In genomic region chr19:18440936-18441803, GRCh38 we compare ENCODE assay signal across 2 cellular contexts.
TF ChIP-seq lines count a peak whose summit lies in the region.

No MANE protein-coding gene starts in this region.

TF ChIP-seq in HEK293, 187 proteins besides CTCF, POLR2A, EP300 and RAD21:
- 0 out of 2 replicates have a peak, but pooled peaks have one; percentile 7 for TF ChIP-seq GLIS2 (tag by site-specific recombination; IDR thresholded peaks at IDR 0.05)
- no peak for TF ChIP-seq ZNF248 (tag by site-specific recombination; IDR thresholded peaks at IDR 0.05)
- TF ChIP-seq HIC1 (tag by site-specific recombination; IDR thresholded peaks at IDR 0.05): 0 out of 2 replicates have a peak, but pooled peaks have one; percentile 24
- TF ChIP-seq ZNF16 (tag by site-specific recombination; IDR thresholded peaks at IDR 0.05; ENCODE audit: low read depth): peak; percentile 89
TF ChIP-seq in HEK293: peak in this region for 3.

TF ChIP-seq in K562, 482 proteins besides CTCF, POLR2A, EP300 and RAD21:
- TF ChIP-seq RFX5 (IDR thresholded peaks at IDR 0.05; ENCODE audit: low read depth, low read length): no peak
- no peak for TF ChIP-seq PATZ1 (CRISPR knock-in tag; IDR thresholded peaks at IDR 0.05; ENCODE audit: borderline replicate concordance)
- no peak for TF ChIP-seq STAT5A (IDR thresholded peaks at IDR 0.05; ENCODE audit: borderline replicate concordance, low read length)
- TF ChIP-seq MTA2 (IDR thresholded peaks at IDR 0.05; ENCODE audit: low read depth): no peak
- no peak for TF ChIP-seq ADNP (tag; IDR thresholded peaks at IDR 0.05)
- no peak for TF ChIP-seq SAP30 (IDR thresholded peaks at IDR 0.05; ENCODE audit: borderline replicate concordance, insufficient read depth, low read depth, low read length, poor library complexity, severe bottlenecking)
- TF ChIP-seq MBD1 (CRISPR knock-in tag; IDR thresholded peaks at IDR 0.05): no peak
- no peak for TF ChIP-seq ZNF780A (CRISPR knock-in tag; IDR thresholded peaks at IDR 0.05)
- TF ChIP-seq HMGXB4 (CRISPR knock-in tag; IDR thresholded peaks at IDR 0.05): no peak
- no peak for TF ChIP-seq GABPB2 (CRISPR knock-in tag; conservative IDR thresholded peaks at IDR 0.05)
- TF ChIP-seq ZFX (CRISPR knock-in tag; IDR thresholded peaks at IDR 0.05): no peak; the same call in 1 of the 2 replicates
- 0 out of 4 replicates have a peak, but pooled peaks of 1 of the 2 experiments have one; percentile 57 for TF ChIP-seq KDM1A (IDR thresholded peaks at IDR 0.05)
- peak; percentile 86 for TF ChIP-seq ZFP36 (IDR thresholded peaks at IDR 0.05; ENCODE audit: low read depth, low read length, partially characterized antibody)
- no peak for TF ChIP-seq BMI1 (IDR thresholded peaks at IDR 0.05; ENCODE audit: low read length)
- TF ChIP-seq POLR2AphosphoS5 (IDR thresholded peaks at IDR 0.05; ENCODE audit: control insufficient read depth, insufficient read depth, low read depth, low read length): 0 out of 2 replicates have a peak, but pooled peaks have one; percentile 8
- TF ChIP-seq POLR2G (IDR thresholded peaks at IDR 0.05; ENCODE audit: low read depth, low read length): peak; percentile 55; the same call in 1 of the 2 replicates
- no peak for TF ChIP-seq NELFE (IDR thresholded peaks at IDR 0.05; ENCODE audit: insufficient read depth, insufficient read length)
- TF ChIP-seq SMAD3 (CRISPR knock-in tag; conservative IDR thresholded peaks at IDR 0.05): no peak
- TF ChIP-seq ZNF511 (CRISPR knock-in tag; IDR thresholded peaks at IDR 0.05): no peak
- peak; percentile 76 for TF ChIP-seq BCOR (IDR thresholded peaks at IDR 0.05)
- peak; percentile 76 for TF ChIP-seq ZNF740 (CRISPR knock-in tag; IDR thresholded peaks at IDR 0.05)
- no peak for TF ChIP-seq ZNF740 (tag; IDR thresholded peaks at IDR 0.05)
- peak; percentile 89; the same call in 1 of the 2 replicates for TF ChIP-seq PTBP1 (IDR thresholded peaks at IDR 0.05; ENCODE audit: low read depth, low read length)
- peak; percentile 18 for TF ChIP-seq PCBP1 (IDR thresholded peaks at IDR 0.05; ENCODE audit: low read depth, low read length, poor library complexity, severe bottlenecking)
- TF ChIP-seq NFE2L1 (tag; IDR thresholded peaks at IDR 0.05; ENCODE audit: borderline replicate concordance, low read depth): no peak
- TF ChIP-seq ILK (tag; IDR thresholded peaks at IDR 0.05; ENCODE audit: borderline replicate concordance, low read depth): no peak
- TF ChIP-seq RBM22 (IDR thresholded peaks at IDR 0.05; ENCODE audit: low read depth, low read length, poor library complexity, severe bottlenecking): peak; percentile 36
- no peak for TF ChIP-seq CEBPZ (IDR thresholded peaks at IDR 0.05; ENCODE audit: borderline replicate concordance, low read depth, low read length)
TF ChIP-seq in K562: peak in this region for 9.
